9 cellular contexts compared by ENCODE assay signal in genomic region chr5:172793577-172794488, GRCh38. TPM values are rescaled to one million over a fixed set of nuclear protein-coding genes. Genes with fewer than 3 reads are reported as not detected.
DNase-seq lines count a peak whose midpoint lies in the region; ATAC-seq and TF ChIP-seq lines count a peak whose summit lies in the region.
"Had no signal": no experiment of that assay in that cellular context is flagged by ENCODE, and none has a peak within 500 bp of the region (broad histone marks: within the 10 kb centered on the region; RNA-seq: fewer than 3 reads in every experiment).

No MANE protein-coding gene starts in this region.

- CTCF ChIA-PET in activated CD8-positive, alpha-beta memory T cell treated with anti-CD3 and anti-CD28 coated beads, Interleukin-2, amount 10 ng/mL, durations not matched to agents 7 days and 5 days (lab: Charles Lee): interaction anchor here (1.7 kb wide), 1 partner anchor 10 kb away, joined by 5 read pairs; no protein-coding TSS in a partner anchor

- WGBS in esophagus, 2 donors: 85% methylated on average over 17 of the region's 17 CpGs
- 81 to 88% methylated on average over 17 of the region's 17 CpGs for WGBS in sigmoid colon, 2 donors

- no peak overlapping the region for H3K4me3 Mint-ChIP-seq in activated CD8-positive, alpha-beta memory T cell treated with anti-CD3 and anti-CD28 coated beads, Interleukin-2, amount 10 ng/mL, durations not matched to agents 7 days and 5 days

- H3K4me2 ChIP-seq in OCI-LY3 (ENCODE audit: low read length): peak overlapping the region; percentile 24

- no peak overlapping the region for H3K27ac Mint-ChIP-seq in activated CD8-positive, alpha-beta memory T cell treated with anti-CD3 and anti-CD28 coated beads, Interleukin-2, amount 10 ng/mL, durations not matched to agents 7 days and 5 days

- no peak overlapping the region for H3K9ac ChIP-seq in OCI-LY3 (ENCODE audit: low read length)

- H3K27ac ChIP-seq in OCI-LY3 (ENCODE audit: low read length) (peak overlapping the region; percentile 32), esophagus (ENCODE audit: low read depth in 2 of 2, low read length in 1 of 2) (peak overlapping the region; percentile 27 to 31), sigmoid colon (peak overlapping the region; percentile 74 to 87 (median 81))

- H3K27me3 ChIP-seq in OCI-LY3 (ENCODE audit: low read depth, low read length) (no peaks in the 10 kb centered on the region), esophagus (ENCODE audit: control insufficient read depth in 1 of 2, insufficient read depth in 2 of 2, low read length in 2 of 2) (no peaks in the 10 kb centered on the region), sigmoid colon (no peaks in the 10 kb centered on the region)

- H4K20me1 ChIP-seq in OCI-LY3 (ENCODE audit: insufficient read depth, low read length): no peaks in the 10 kb centered on the region

- TF ChIP-seq EP300 in sigmoid colon (IDR thresholded peaks at IDR 0.05): no peak

- no peak for TF ChIP-seq CTCF in OCI-LY3 (IDR thresholded peaks at IDR 0.05; ENCODE audit: low read depth, low read length)
- no peak for TF ChIP-seq CTCF in sigmoid colon (IDR thresholded peaks at IDR 0.05)

- H3K9me3 ChIP-seq in OCI-LY3 (ENCODE audit: insufficient read depth, low read length) (peaks cover 9% of the 10 kb centered on the region; the same call in 1 of the 2 replicates), esophagus (ENCODE audit: control insufficient read depth in 2 of 2, insufficient read depth in 1 of 2, low read depth in 1 of 2, low read length in 1 of 2) (no peaks in the 10 kb centered on the region), sigmoid colon (no peaks in the 10 kb centered on the region)

- H3K4me3 ChIP-seq in OCI-LY3 (ENCODE audit: low read length) (no peak overlapping the region), esophagus (ENCODE audit: low read depth in 1 of 2, low read length in 2 of 2) (no peak overlapping the region), sigmoid colon (no peak overlapping the region)

- TF ChIP-seq POLR2A in sigmoid colon (IDR thresholded peaks at IDR 0.05): no peak

- ATAC-seq in GM18502 (IDR thresholded peaks at IDR 0.05; ENCODE audit: poor library complexity, unreplicated experiment) (peak; percentile 42), HG02981 (IDR thresholded peaks at IDR 0.05; ENCODE audit: unreplicated experiment) (no peak)
- ATAC-seq in activated CD8-positive, alpha-beta memory T cell treated with anti-CD3 and anti-CD28 coated beads, Interleukin-2, amount 10 ng/mL, durations not matched to agents 7 days and 5 days: no peak

- H3K36me3 ChIP-seq in OCI-LY3 (replicated peaks; ENCODE audit: low read depth, low read length): peaks cover 2% of the 10 kb centered on the region
- H3K36me3 ChIP-seq in esophagus (ENCODE audit: control insufficient read depth in 2 of 2, insufficient read depth in 2 of 2, low read length in 1 of 2): no peaks in the 10 kb centered on the region
- H3K36me3 ChIP-seq in sigmoid colon: no peaks in the 10 kb centered on the region

- no peak overlapping the region for H2AFZ ChIP-seq in OCI-LY3 (ENCODE audit: low read depth, low read length)

- peak; percentile 64 for DNase-seq in sigmoid colon
- no peak for DNase-seq in NCI-H510A (lab: John Stamatoyannopoulos, UW)
- no peak for DNase-seq in activated CD8-positive, alpha-beta memory T cell treated with anti-CD3 and anti-CD28 coated beads, Interleukin-2, amount 10 ng/mL, durations not matched to agents 7 days and 5 days
- no peak for DNase-seq in AG08395 (ENCODE audit: low spot score)
- DNase-seq: NCI-H774 had no signal

- H3K4me1 Mint-ChIP-seq in activated CD8-positive, alpha-beta memory T cell treated with anti-CD3 and anti-CD28 coated beads, Interleukin-2, amount 10 ng/mL, durations not matched to agents 7 days and 5 days: peaks cover 16% of the 10 kb centered on the region

- no peaks in the 10 kb centered on the region for H3K27me3 Mint-ChIP-seq in activated CD8-positive, alpha-beta memory T cell treated with anti-CD3 and anti-CD28 coated beads, Interleukin-2, amount 10 ng/mL, durations not matched to agents 7 days and 5 days

- H3K4me1 ChIP-seq in OCI-LY3 (ENCODE audit: low read length) (peaks cover 56% of the 10 kb centered on the region), esophagus (ENCODE audit: control insufficient read depth in 2 of 2, insufficient read depth in 2 of 2, low read length in 1 of 2) (peaks cover 3 to 9% of the 10 kb centered on the region in 2 donors), sigmoid colon (peaks cover 0 to 52% (median 35%) of the 10 kb centered on the region in 4 donors)

- intact Hi-C loops in sigmoid colon (cut with DNase I): no loop called here

- no peaks in the 10 kb centered on the region for H3K79me2 ChIP-seq in OCI-LY3 (ENCODE audit: low read length)

- H3K9me3 Mint-ChIP-seq in activated CD8-positive, alpha-beta memory T cell treated with anti-CD3 and anti-CD28 coated beads, Interleukin-2, amount 10 ng/mL, durations not matched to agents 7 days and 5 days (ENCODE audit: low read depth): no peaks in the 10 kb centered on the region

- H3K36me3 Mint-ChIP-seq in activated CD8-positive, alpha-beta memory T cell treated with anti-CD3 and anti-CD28 coated beads, Interleukin-2, amount 10 ng/mL, durations not matched to agents 7 days and 5 days: no peaks in the 10 kb centered on the region

RNA-seq across cellular contexts. Expression of gene DUSP1, which starts 22.8 kb away (rescaled TPM):
- polyA plus RNA-seq in esophagus (100 to 1,000 TPM in 1 of 2 donors, 10 to 100 TPM in 1; 90.4 to 129 TPM), sigmoid colon (100 to 1,000 TPM in 2 of 3 donors, 10 to 100 TPM in 1; 99.9 to 253 (median 136) TPM)
- 1,000 to 10,000 TPM in 1 of 4 donors, 100 to 1,000 TPM in 3; 449 to 1,033 (median 779) TPM for total RNA-seq in sigmoid colon
- 10 to 100 TPM in 1 of 2 experiments, 1 to 10 TPM in 1; 6.5 to 32.5 TPM for total RNA-seq in activated CD8-positive, alpha-beta memory T cell treated with anti-CD3 and anti-CD28 coated beads, Interleukin-2, amount 10 ng/mL, durations not matched to agents 7 days and 5 days

RNA-seq across cellular contexts. Expression of gene ERGIC1, which starts 40.2 kb away (rescaled TPM):
- 10 to 100 TPM; 45.2 to 47.1 TPM for polyA plus RNA-seq in esophagus
- total RNA-seq in sigmoid colon: 100 to 1,000 TPM in 1 of 4 donors, 10 to 100 TPM in 3; 80.6 to 117 (median 95.7) TPM
- 100 to 1,000 TPM; 125 to 160 (median 132) TPM for polyA plus RNA-seq in sigmoid colon
- 10 to 100 TPM; 30.9 to 34.7 TPM for total RNA-seq in activated CD8-positive, alpha-beta memory T cell treated with anti-CD3 and anti-CD28 coated beads, Interleukin-2, amount 10 ng/mL, durations not matched to agents 7 days and 5 days

Comparison
In these comparisons a context has a peak if more than half of its experiments do, and no peak if none do; other contexts are left out.
1. H3K27ac ChIP-seq: peak in every context shown above with its lines; median percentile 81 in sigmoid colon; 32 in OCI-LY3; 29 in esophagus.
2. RNA of gene DUSP1, which starts 22.8 kb away (total RNA-seq): 449 to 1,033 TPM in sigmoid colon; 6.5 to 32.5 TPM in activated CD8-positive, alpha-beta memory T cell treated with anti-CD3 and anti-CD28 coated beads, Interleukin-2, amount 10 ng/mL, durations not matched to agents 7 days and 5 days; every median in the first group is over 10 times any median in the second.